12 cellular contexts compared by ENCODE assay signal in the genomic region with DNA sequence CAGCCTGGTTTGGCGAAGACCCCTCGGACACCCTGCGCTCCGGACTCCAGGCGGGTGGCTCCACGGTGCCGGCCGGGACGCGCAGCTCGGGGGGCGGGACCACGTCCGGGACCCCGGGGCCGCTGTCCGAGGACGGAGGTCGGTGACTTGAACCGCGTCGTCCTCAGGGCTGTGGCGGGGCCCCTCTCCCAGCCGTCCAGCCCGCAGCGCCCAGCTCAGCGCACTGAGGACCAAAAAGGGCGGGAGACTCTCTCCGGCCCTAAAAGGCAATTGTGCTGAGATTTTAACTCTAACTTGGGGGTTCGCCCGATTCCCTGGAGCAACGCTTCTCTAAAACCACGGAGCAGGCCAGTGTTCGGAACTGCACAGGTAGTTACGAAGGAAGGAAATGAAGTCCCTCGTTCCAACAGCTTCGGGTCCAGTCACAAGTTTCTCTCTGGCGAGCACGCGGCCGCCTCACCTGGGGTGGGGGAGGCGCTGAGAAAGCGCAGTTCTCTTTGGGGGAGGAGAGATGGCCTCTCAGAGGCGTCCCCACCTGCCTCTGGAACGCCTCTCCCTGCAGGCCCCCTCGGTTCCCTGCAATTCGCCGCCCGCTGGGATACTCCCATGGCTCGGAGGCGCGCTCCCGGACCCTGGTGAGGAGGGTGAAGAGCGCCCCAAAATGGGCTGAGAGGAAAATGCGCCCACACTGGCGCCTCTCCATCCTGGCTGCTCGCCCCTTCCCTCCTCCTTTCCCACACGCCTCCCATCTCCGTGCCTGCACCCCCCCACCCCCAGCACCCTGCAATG.
DNase-seq lines count a peak whose midpoint lies in the region; ATAC-seq and TF ChIP-seq lines count a peak whose summit lies in the region.
"Had no signal": no experiment of that assay in that cellular context is flagged by ENCODE, and none has a peak within 500 bp of the region (broad histone marks: within the 10 kb centered on the region; RNA-seq: fewer than 3 reads in every experiment).

No MANE protein-coding gene starts in this region.

- H3K9me3 ChIP-seq in breast epithelium (no peaks in the 10 kb centered on the region), WERI-Rb-1 (ENCODE audit: severe bottlenecking) (no peaks in the 10 kb centered on the region), lower lobe of right lung (no peaks in the 10 kb centered on the region)

- POLR2A ChIA-PET in MCF 10A (lab: Yijun Ruan, JAX), result no interaction called here

- no peaks in the 10 kb centered on the region for H3K36me3 Mint-ChIP-seq in MCF 10A (ENCODE audit: insufficient read depth, unreplicated experiment)
- H3K36me3 Mint-ChIP-seq in type B pancreatic cell, result no peaks in the 10 kb centered on the region

- intact Hi-C loops in breast epithelium (cut with DNase I; ENCODE audit: low total_unique reads) (no loop called here), MCF 10A (cut with micrococcal nuclease) (no loop called here), lower lobe of right lung (cut with DNase I) (no loop called here)

- H3K27me3 ChIP-seq in breast epithelium (peaks cover 5 to 92% of the 10 kb centered on the region in 2 donors), WERI-Rb-1 (ENCODE audit: insufficient read depth, low read depth, severe bottlenecking) (no peaks in the 10 kb centered on the region), lower lobe of right lung (ENCODE audit: low read depth) (peaks cover 95% of the 10 kb centered on the region)

- H3K4me1 Mint-ChIP-seq in MCF 10A (ENCODE audit: insufficient read depth, unreplicated experiment), result no peaks in the 10 kb centered on the region
- peaks cover 4% of the 10 kb centered on the region for H3K4me1 Mint-ChIP-seq in type B pancreatic cell (ENCODE audit: unreplicated experiment)

- no peaks in the 10 kb centered on the region for H3K36me3 ChIP-seq in breast epithelium
- no peaks in the 10 kb centered on the region for H3K36me3 ChIP-seq in WERI-Rb-1
- H3K36me3 ChIP-seq in lower lobe of right lung, result no peaks in the 10 kb centered on the region

- ATAC-seq in lower lobe of right lung, result no peak
- ATAC-seq: foreskin keratinocyte had no signal

- H3K4me3 ChIP-seq in breast epithelium (peak overlapping the region in 2 of 3 donors; percentile 46 to 66), WERI-Rb-1 (ENCODE audit: low read depth, low read length) (peak overlapping the region; percentile 56), lower lobe of right lung (peak overlapping the region; percentile 45)

- H3K27ac ChIP-seq in breast epithelium (no peak overlapping the region), WERI-Rb-1 (no peak overlapping the region), lower lobe of right lung (no peak overlapping the region)
- H3K27ac ChIP-seq: foreskin keratinocyte had no signal

- H3K4me1 ChIP-seq in breast epithelium (peaks cover 0 to 4% of the 10 kb centered on the region in 2 donors), lower lobe of right lung (peaks cover 11% of the 10 kb centered on the region)
- H3K4me1 ChIP-seq: foreskin keratinocyte had no signal

- H3K4me3 Mint-ChIP-seq in MCF 10A (ENCODE audit: unreplicated experiment) (no peak overlapping the region), type B pancreatic cell (peak overlapping the region; percentile 72)

- DNase-seq in breast epithelium (ENCODE audit: low spot score in 2 of 2) (no peak), MCF 10A (ENCODE audit: unreplicated experiment) (no peak), WERI-Rb-1 (peak; percentile 26), lower lobe of right lung (no peak), type B pancreatic cell (ENCODE audit: extremely low spot score, unreplicated experiment) (peak; percentile 64), dermis blood vessel endothelial cell (no peak), NOMO-1 treated with DMSO at 0.1 percent for 48 hours (lab: John Stamatoyannopoulos, UW; ENCODE audit: unreplicated experiment) (no peak)
- no peak for DNase-seq in activated CD4-positive, alpha-beta T cell treated with anti-CD3 and anti-CD28 coated beads, Interleukin-2, amount 50 U/mL, for 48 hours
- DNase-seq: cerebellar nuclear complex, foreskin keratinocyte, NCI-H187, OCI-M1 had no signal

- H3K27me3 Mint-ChIP-seq in MCF 10A (ENCODE audit: insufficient read depth, unreplicated experiment) (peaks cover 10% of the 10 kb centered on the region), type B pancreatic cell (peaks cover 65% of the 10 kb centered on the region)

- BruUV-seq in MCF 10A (replicated peaks; lab: Mats Ljungman, UMichigan), result no TSS peak

- TF ChIP-seq CTCF in breast epithelium (IDR thresholded peaks at IDR 0.05) (no peak), MCF 10A (IDR thresholded peaks at IDR 0.05; ENCODE audit: unreplicated experiment) (no peak), WERI-Rb-1 (IDR thresholded peaks at IDR 0.05; ENCODE audit: low read depth, low read length) (peak; percentile 24; the same call in 1 of the 2 replicates), lower lobe of right lung (IDR thresholded peaks at IDR 0.05) (no peak), type B pancreatic cell (conservative IDR thresholded peaks at IDR 0.05) (no peak)

- H3K27ac Mint-ChIP-seq in MCF 10A (ENCODE audit: low read depth, unreplicated experiment) (no peak overlapping the region), type B pancreatic cell (no peak overlapping the region)

- CTCF ChIA-PET in MCF 10A (lab: Yijun Ruan, JAX), result no interaction called here

- TF ChIP-seq POLR2A in breast epithelium (IDR thresholded peaks at IDR 0.05), result no peak

- H3K9me3 Mint-ChIP-seq in MCF 10A (ENCODE audit: unreplicated experiment) (no peaks in the 10 kb centered on the region), type B pancreatic cell (no peaks in the 10 kb centered on the region)

Comparison
In these comparisons a context has a peak if more than half of its experiments do, and no peak if none do; other contexts are left out.
1. DNase-seq: peak in WERI-Rb-1 (single experiment) and type B pancreatic cell (single experiment); none in breast epithelium (0 of 2), MCF 10A (single experiment), lower lobe of right lung (single experiment), activated CD4-positive, alpha-beta T cell treated with anti-CD3 and anti-CD28 coated beads, Interleukin-2, amount 50 U/mL, for 48 hours (0 of 2), dermis blood vessel endothelial cell (single experiment) and NOMO-1 treated with DMSO at 0.1 percent for 48 hours (single experiment).
2. Peak in every context shown above with its lines, with median percentiles within 50 percentile points of each other: H3K4me3 ChIP-seq.